ENCODE assay signal across 1 cellular context in the genomic region with DNA sequence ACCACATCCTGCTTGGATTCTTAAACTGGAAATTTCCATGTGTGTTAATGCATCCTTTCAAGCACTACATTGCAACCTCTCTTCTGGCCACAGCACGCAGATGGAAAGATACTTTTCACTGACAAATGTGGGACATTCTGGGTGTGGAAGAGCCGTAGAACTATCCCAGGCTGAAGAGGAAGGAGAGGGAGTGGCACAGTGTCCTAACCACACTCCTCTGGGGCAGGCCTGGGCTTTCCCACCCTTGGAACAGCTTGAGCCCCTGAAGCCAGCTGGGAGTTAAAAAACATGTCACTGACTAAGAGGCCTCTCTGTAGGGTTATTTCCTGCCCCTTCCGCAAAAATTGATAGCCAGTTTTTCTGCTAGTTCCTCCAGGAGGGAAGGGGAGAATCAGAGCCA.
TF ChIP-seq lines count a peak whose summit lies in the region.

No MANE protein-coding gene starts in this region.

TF ChIP-seq in HepG2, 621 proteins besides CTCF, POLR2A, EP300 and RAD21:
- TF ChIP-seq CENPT (CRISPR knock-in tag; IDR thresholded peaks at IDR 0.05; ENCODE audit: low read depth) (no peak), SP140L (CRISPR knock-in tag; IDR thresholded peaks at IDR 0.05; ENCODE audit: borderline replicate concordance) (no peak), ZNF772 (CRISPR knock-in tag; IDR thresholded peaks at IDR 0.05) (no peak), ZNF263 (CRISPR knock-in tag; IDR thresholded peaks at IDR 0.05) (no peak), ZNF33A (CRISPR knock-in tag; IDR thresholded peaks at IDR 0.05; ENCODE audit: borderline replicate concordance) (no peak), MBD4 (IDR thresholded peaks at IDR 0.05; ENCODE audit: borderline replicate concordance, low read length) (no peak), SPEN (CRISPR knock-in tag; IDR thresholded peaks at IDR 0.05; ENCODE audit: low read depth) (no peak), ZNF138 (CRISPR knock-in tag; IDR thresholded peaks at IDR 0.05; ENCODE audit: low read depth) (no peak)
- TF ChIP-seq, protein P1, sequence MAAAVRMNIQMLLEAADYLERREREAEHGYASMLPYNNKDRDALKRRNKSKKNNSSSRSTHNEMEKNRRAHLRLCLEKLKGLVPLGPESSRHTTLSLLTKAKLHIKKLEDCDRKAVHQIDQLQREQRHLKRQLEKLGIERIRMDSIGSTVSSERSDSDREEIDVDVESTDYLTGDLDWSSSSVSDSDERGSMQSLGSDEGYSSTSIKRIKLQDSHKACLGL (CRISPR knock-in tag; IDR thresholded peaks at IDR 0.05), result no peak
TF ChIP-seq in HepG2: peak in this region for 0.
